2 cellular contexts compared by ENCODE assay signal in the genomic region with DNA sequence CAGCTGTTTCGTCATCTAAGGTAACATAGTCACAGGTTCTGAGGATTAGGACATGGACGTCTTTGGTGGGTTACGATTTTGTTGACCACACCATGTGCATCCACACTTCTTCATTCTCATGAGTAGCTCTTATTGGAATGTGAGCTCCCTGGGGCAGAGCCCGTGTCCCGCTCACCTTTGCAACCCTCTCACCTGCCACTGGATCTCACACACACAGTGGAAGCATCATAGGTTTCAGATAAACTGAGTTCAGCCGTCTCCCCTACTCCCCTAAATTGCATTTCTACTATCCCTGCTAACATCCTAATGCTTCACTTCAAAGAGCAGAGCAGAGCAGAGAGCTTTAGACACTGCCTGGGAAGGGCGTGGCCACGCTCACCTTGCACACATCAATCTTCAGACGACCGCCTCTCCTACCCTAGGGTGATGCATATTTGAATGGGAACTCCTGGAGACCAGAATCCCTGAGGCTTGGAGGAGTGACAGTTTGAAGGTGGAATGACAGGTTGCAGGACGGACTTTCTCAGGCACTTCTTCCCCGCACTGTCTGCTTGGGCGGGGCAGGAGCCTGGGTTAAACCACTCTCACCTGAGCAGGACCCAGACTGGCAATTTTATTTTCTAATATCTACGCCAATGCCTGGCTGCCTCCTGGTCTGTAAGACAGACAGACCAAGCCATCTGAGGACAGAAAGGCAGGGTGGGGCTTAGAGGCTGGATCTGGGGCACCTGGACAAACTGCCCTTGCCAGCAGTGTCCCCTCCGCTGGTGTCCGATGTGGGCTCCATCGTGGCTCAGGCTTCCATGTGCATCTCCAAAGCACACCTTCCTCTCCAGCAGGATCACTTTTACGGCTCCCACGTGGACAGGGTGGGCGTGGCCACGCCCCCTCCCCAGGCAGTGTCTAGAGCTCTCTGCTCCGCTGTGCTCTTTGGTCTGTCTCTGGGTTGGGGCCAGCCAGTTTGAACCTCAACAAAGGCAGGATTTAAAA.
TF ChIP-seq lines count a peak whose summit lies in the region.

No MANE protein-coding gene starts in this region.

TF ChIP-seq in K562, 482 proteins besides CTCF, POLR2A, EP300 and RAD21:
- TF ChIP-seq PRDM10 (IDR thresholded peaks at IDR 0.05; ENCODE audit: partially characterized antibody) (peak; percentile 27), GTF2F1 (IDR thresholded peaks at IDR 0.05; ENCODE audit: low read depth, low read length) (no peak)
TF ChIP-seq in K562: peak in this region for 1.

TF ChIP-seq in SK-N-SH treated with all-trans-retinoic acid at 6 μM for 48 hours, 23 proteins besides CTCF, POLR2A, EP300 and RAD21:
- TF ChIP-seq TOX (CRISPR knock-in tag; IDR thresholded peaks at IDR 0.05; ENCODE audit: borderline replicate concordance) (no peak), ESRRG (CRISPR knock-in tag; IDR thresholded peaks at IDR 0.05) (no peak), ZFP3 (CRISPR knock-in tag; IDR thresholded peaks at IDR 0.05) (no peak)
